16 cellular contexts compared by ENCODE assay signal in genomic region chr5:161372682-161373344, GRCh38.
DNase-seq lines count a peak whose midpoint lies in the region; ATAC-seq and TF ChIP-seq lines count a peak whose summit lies in the region.
"Had no signal": no experiment of that assay in that cellular context is flagged by ENCODE, and none has a peak within 500 bp of the region (broad histone marks: within the 10 kb centered on the region; RNA-seq: fewer than 3 reads in every experiment).

No MANE protein-coding gene starts in this region.

- ATAC-seq in GM19351 (IDR thresholded peaks at IDR 0.05; ENCODE audit: unreplicated experiment) (peak; percentile 49), HG02885 (IDR thresholded peaks at IDR 0.05; ENCODE audit: poor library complexity, unreplicated experiment) (peak; percentile 85), WTC11 (peak; percentile 55), HG03175 (IDR thresholded peaks at IDR 0.05; ENCODE audit: unreplicated experiment) (no peak)

- no peaks in the 10 kb centered on the region for H3K4me1 ChIP-seq in prostate gland (replicated peaks)

- TF ChIP-seq CTCF in GM12865 (IDR thresholded peaks at IDR 0.05; ENCODE audit: insufficient read depth, low read depth, low read length, missing control alignments): no peak
- no peak for TF ChIP-seq CTCF in WTC11 (IDR thresholded peaks at IDR 0.05)
- no peak for TF ChIP-seq CTCF in prostate gland (IDR thresholded peaks at IDR 0.05)

- intact Hi-C loops in prostate gland (cut with DNase I): no loop called here

- H3K27ac Mint-ChIP-seq in WTC11: no peak overlapping the region

- H3K9me3 Mint-ChIP-seq in WTC11: no peaks in the 10 kb centered on the region
- H3K9me3 Mint-ChIP-seq: central memory CD8-positive, alpha-beta T cell had no signal

- no peaks in the 10 kb centered on the region for H3K36me3 Mint-ChIP-seq in WTC11

- WGBS in prostate gland: 34% methylated on average over 2 of the region's 2 CpGs

- no peak overlapping the region for H3K27ac ChIP-seq in prostate gland
- H3K27ac ChIP-seq: KMS-11 had no signal

- H3K4me3 Mint-ChIP-seq in WTC11: no peak overlapping the region
- H3K4me3 Mint-ChIP-seq: central memory CD8-positive, alpha-beta T cell had no signal

- POLR2A ChIA-PET in WTC11 (lab: Charles Lee): no interaction called here

- H3K4me3 ChIP-seq in GM12865 (ENCODE audit: low read depth, low read length): no peak overlapping the region
- H3K4me3 ChIP-seq in prostate gland: no peak overlapping the region

- peaks cover 11% of the 10 kb centered on the region for H3K4me1 Mint-ChIP-seq in WTC11
- H3K4me1 Mint-ChIP-seq: central memory CD8-positive, alpha-beta T cell had no signal

- no peak for TF ChIP-seq POLR2A in prostate gland (IDR thresholded peaks at IDR 0.05)

- CTCF ChIA-PET in WTC11 (lab: Charles Lee): no interaction called here

- no peaks in the 10 kb centered on the region for H3K27me3 Mint-ChIP-seq in WTC11 (ENCODE audit: low read depth)
- H3K27me3 Mint-ChIP-seq: central memory CD8-positive, alpha-beta T cell had no signal

- DNase-seq in GM12865 (ENCODE audit: low read depth): peak; percentile 50
- DNase-seq in WTC11 (ENCODE audit: low spot score): no peak
- DNase-seq in prostate gland (ENCODE audit: low spot score): no peak
- no peak for DNase-seq in NCI-H2081 treated with DMSO at 0.1 percent for 48 hours (lab: John Stamatoyannopoulos, UW)
- no peak for DNase-seq in NAMALWA (ENCODE audit: low spot score)
- DNase-seq: activated T-cell treated with anti-CD3 and anti-CD28 coated beads, Interleukin-2, amount 50 U/mL, for 1 hour; GF-D8; midbrain; NCI-H1694 treated with DMSO at 0.1 percent for 48 hours; substantia nigra; T-helper 2 cell had no signal

- H3K9me3 ChIP-seq in prostate gland: no peaks in the 10 kb centered on the region

- H3K27me3 ChIP-seq in prostate gland (replicated peaks; ENCODE audit: insufficient read depth): no peaks in the 10 kb centered on the region

- H3K36me3 ChIP-seq in prostate gland: no peaks in the 10 kb centered on the region

TF ChIP-seq in WTC11, 78 proteins besides CTCF, POLR2A, EP300 and RAD21:
- TF ChIP-seq SOX15 (CRISPR knock-in tag; IDR thresholded peaks at IDR 0.05) (no peak), ZBTB21 (CRISPR knock-in tag; IDR thresholded peaks at IDR 0.05; ENCODE audit: borderline replicate concordance) (no peak), GABPB1 (CRISPR knock-in tag; IDR thresholded peaks at IDR 0.05) (no peak), OVOL2 (CRISPR knock-in tag; IDR thresholded peaks at IDR 0.05; ENCODE audit: borderline replicate concordance) (no peak), RORB (CRISPR knock-in tag; IDR thresholded peaks at IDR 0.05) (no peak)
- TF ChIP-seq, protein P1, sequence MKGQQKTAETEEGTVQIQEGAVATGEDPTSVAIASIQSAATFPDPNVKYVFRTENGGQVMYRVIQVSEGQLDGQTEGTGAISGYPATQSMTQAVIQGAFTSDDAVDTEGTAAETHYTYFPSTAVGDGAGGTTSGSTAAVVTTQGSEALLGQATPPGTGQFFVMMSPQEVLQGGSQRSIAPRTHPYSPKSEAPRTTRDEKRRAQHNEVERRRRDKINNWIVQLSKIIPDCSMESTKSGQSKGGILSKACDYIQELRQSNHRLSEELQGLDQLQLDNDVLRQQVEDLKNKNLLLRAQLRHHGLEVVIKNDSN (CRISPR knock-in tag; IDR thresholded peaks at IDR 0.05): no peak
- TF ChIP-seq, protein P2, sequence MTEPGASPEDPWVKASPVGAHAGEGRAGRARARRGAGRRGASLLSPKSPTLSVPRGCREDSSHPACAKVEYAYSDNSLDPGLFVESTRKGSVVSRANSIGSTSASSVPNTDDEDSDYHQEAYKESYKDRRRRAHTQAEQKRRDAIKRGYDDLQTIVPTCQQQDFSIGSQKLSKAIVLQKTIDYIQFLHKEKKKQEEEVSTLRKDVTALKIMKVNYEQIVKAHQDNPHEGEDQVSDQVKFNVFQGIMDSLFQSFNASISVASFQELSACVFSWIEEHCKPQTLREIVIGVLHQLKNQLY (CRISPR knock-in tag; IDR thresholded peaks at IDR 0.05): no peak
